In genomic region chr11:77411238-77411637, GRCh38 we compare ENCODE assay signal across 8 cellular contexts.
DNase-seq lines count a peak whose midpoint lies in the region; ATAC-seq and TF ChIP-seq lines count a peak whose summit lies in the region.

No MANE protein-coding gene starts in this region.

- peak overlapping the region; percentile 53 to 93 (median 67) for H3K27ac Mint-ChIP-seq in CD4-positive, alpha-beta memory T cell
- peak overlapping the region; percentile 8 to 94 (median 80) for H3K27ac Mint-ChIP-seq in naive thymus-derived CD4-positive, alpha-beta T cell

- peak; percentile 27 for ATAC-seq in GM19452 (IDR thresholded peaks at IDR 0.05; ENCODE audit: unreplicated experiment)
- peak; percentile 49 for ATAC-seq in HG03460 (IDR thresholded peaks at IDR 0.05; ENCODE audit: unreplicated experiment)
- ATAC-seq in naive thymus-derived CD4-positive, alpha-beta T cell, result peak; percentile 61

- intact Hi-C loops in CD4-positive, alpha-beta memory T cell (cut with micrococcal nuclease), result loop anchor here (1.0 to 2.0 kb wide), 2 partner anchors 62 to 137 kb away; no protein-coding TSS in a partner anchor
- intact Hi-C loops in naive thymus-derived CD4-positive, alpha-beta T cell (cut with micrococcal nuclease), result loop anchor here (1.0 to 10.0 kb wide), 5 partner anchors 59 to 366 kb away; partner anchors contain the start of genes PAK1 (in 2 of the 2) and CAPN5 (in 1 of the 2)

- no peaks in the 10 kb centered on the region for H3K36me3 Mint-ChIP-seq in CD4-positive, alpha-beta memory T cell
- peaks cover 0 to 22% (median 0%) of the 10 kb centered on the region in 5 donors for H3K36me3 Mint-ChIP-seq in naive thymus-derived CD4-positive, alpha-beta T cell

- 12% methylated on average over 5 of the region's 5 CpGs for WGBS in urinary bladder

- H3K27me3 Mint-ChIP-seq in CD4-positive, alpha-beta memory T cell, result no peaks in the 10 kb centered on the region
- no peaks in the 10 kb centered on the region for H3K27me3 Mint-ChIP-seq in naive thymus-derived CD4-positive, alpha-beta T cell

- CTCF ChIA-PET in CD4-positive, alpha-beta memory T cell (lab: Charles Lee; ENCODE audit: partially characterized antibody), result interaction anchor here (1.0 to 1.4 kb wide), 4 partner anchors 10 to 137 kb away, joined by 3 to 4 read pairs (median 3); no protein-coding TSS in a partner anchor
- CTCF ChIA-PET in naive thymus-derived CD4-positive, alpha-beta T cell (lab: Charles Lee), result interaction anchor here (0.6 to 2.5 kb wide), 3 partner anchors 61 to 546 kb away, joined by 3 to 5 read pairs (median 5); no protein-coding TSS in a partner anchor

- peak overlapping the region; percentile 82 to 97 (median 92) for H3K4me3 Mint-ChIP-seq in CD4-positive, alpha-beta memory T cell
- peak overlapping the region; percentile 88 to 98 (median 94) for H3K4me3 Mint-ChIP-seq in naive thymus-derived CD4-positive, alpha-beta T cell

- POLR2A ChIA-PET in CD4-positive, alpha-beta memory T cell (lab: Charles Lee; ENCODE audit: partially characterized antibody), result interaction anchor here (1.8 kb wide), 1 partner anchor 13 kb away, joined by 4 read pairs; no protein-coding TSS in a partner anchor
- POLR2A ChIA-PET in naive thymus-derived CD4-positive, alpha-beta T cell (lab: Charles Lee), result interaction anchor here (1.0 to 1.4 kb wide), 4 partner anchors 9 to 584 kb away, joined by 3 to 6 read pairs (median 5); no protein-coding TSS in a partner anchor

- no peaks in the 10 kb centered on the region for H3K36me3 ChIP-seq in CD4-positive, alpha-beta memory T cell (ENCODE audit: insufficient read depth, low read length)
- H3K36me3 ChIP-seq in naive thymus-derived CD4-positive, alpha-beta T cell (ENCODE audit: control insufficient read depth in 2 of 3, insufficient read depth in 3 of 3, low read length in 3 of 3), result no peaks in the 10 kb centered on the region
- no peaks in the 10 kb centered on the region for H3K36me3 ChIP-seq in urinary bladder (ENCODE audit: insufficient read depth)

- peak overlapping the region; percentile 30 to 89 for H3K4me3 ChIP-seq in CD4-positive, alpha-beta memory T cell (ENCODE audit: low read length in 2 of 2)
- H3K4me3 ChIP-seq in epithelial cell of proximal tubule (ENCODE audit: low read depth, low read length) (peak overlapping the region; percentile 70), urinary bladder (ENCODE audit: low read depth, low read length) (peak overlapping the region; percentile 51)
- H3K4me3 ChIP-seq in naive thymus-derived CD4-positive, alpha-beta T cell (ENCODE audit: low read length), result peak overlapping the region; percentile 88

- H3K4me1 Mint-ChIP-seq in CD4-positive, alpha-beta memory T cell, result peaks cover 23 to 35% (median 29%) of the 10 kb centered on the region in 4 donors
- H3K4me1 Mint-ChIP-seq in naive thymus-derived CD4-positive, alpha-beta T cell, result peaks cover 33 to 54% (median 39%) of the 10 kb centered on the region in 7 donors

- no peaks in the 10 kb centered on the region for H3K27me3 ChIP-seq in CD4-positive, alpha-beta memory T cell (ENCODE audit: insufficient read depth, low read length)
- H3K27me3 ChIP-seq in naive thymus-derived CD4-positive, alpha-beta T cell (ENCODE audit: control insufficient read depth in 2 of 2, insufficient read depth in 2 of 2, low read length in 2 of 2), result no peaks in the 10 kb centered on the region

- H3K9me3 Mint-ChIP-seq in CD4-positive, alpha-beta memory T cell, result peaks cover 0 to 2% (median 0%) of the 10 kb centered on the region in 8 donors
- no peaks in the 10 kb centered on the region for H3K9me3 Mint-ChIP-seq in naive thymus-derived CD4-positive, alpha-beta T cell

- DNase-seq in CD4-positive, alpha-beta memory T cell, result peak in 2 of 5 donors; percentile 4 to 47
- DNase-seq in activated CD4-positive, alpha-beta T cell treated with anti-CD3 and anti-CD28 coated beads for 48 hours, result peak; percentile 21
- DNase-seq in epithelial cell of proximal tubule (ENCODE audit: low read depth) (no peak), COR-L47 (lab: John Stamatoyannopoulos, UW) (no peak)
- DNase-seq in naive thymus-derived CD4-positive, alpha-beta T cell, result peak in 4 of 9 donors; percentile 2 to 41 (median 14)

- H3K4me1 ChIP-seq in CD4-positive, alpha-beta memory T cell (ENCODE audit: insufficient read depth, low read length), result peaks cover 19% of the 10 kb centered on the region
- peaks cover 14 to 19% of the 10 kb centered on the region in 2 donors for H3K4me1 ChIP-seq in naive thymus-derived CD4-positive, alpha-beta T cell (ENCODE audit: control insufficient read depth in 2 of 2, insufficient read depth in 2 of 2, low read length in 2 of 2)
- H3K4me1 ChIP-seq in urinary bladder (ENCODE audit: insufficient read depth), result no peaks in the 10 kb centered on the region

- no peaks in the 10 kb centered on the region for H3K9me3 ChIP-seq in CD4-positive, alpha-beta memory T cell (ENCODE audit: control insufficient read depth in 1 of 2, low read length in 2 of 2)
- H3K9me3 ChIP-seq in naive thymus-derived CD4-positive, alpha-beta T cell (ENCODE audit: control insufficient read depth in 2 of 3, low read length in 3 of 3), result no peaks in the 10 kb centered on the region

- TF ChIP-seq CTCF in epithelial cell of proximal tubule (conservative IDR thresholded peaks at IDR 0.05; ENCODE audit: low read depth, low read length), result no peak

- peak overlapping the region; percentile 48 for H3K27ac ChIP-seq in CD4-positive, alpha-beta memory T cell (ENCODE audit: low read depth, low read length)
- peak overlapping the region; percentile 66 for H3K27ac ChIP-seq in naive thymus-derived CD4-positive, alpha-beta T cell (ENCODE audit: low read depth, low read length)
- no peak overlapping the region for H3K27ac ChIP-seq in urinary bladder (ENCODE audit: low read depth)
